ENCODE assay signal across 14 cellular contexts in the genomic region with DNA sequence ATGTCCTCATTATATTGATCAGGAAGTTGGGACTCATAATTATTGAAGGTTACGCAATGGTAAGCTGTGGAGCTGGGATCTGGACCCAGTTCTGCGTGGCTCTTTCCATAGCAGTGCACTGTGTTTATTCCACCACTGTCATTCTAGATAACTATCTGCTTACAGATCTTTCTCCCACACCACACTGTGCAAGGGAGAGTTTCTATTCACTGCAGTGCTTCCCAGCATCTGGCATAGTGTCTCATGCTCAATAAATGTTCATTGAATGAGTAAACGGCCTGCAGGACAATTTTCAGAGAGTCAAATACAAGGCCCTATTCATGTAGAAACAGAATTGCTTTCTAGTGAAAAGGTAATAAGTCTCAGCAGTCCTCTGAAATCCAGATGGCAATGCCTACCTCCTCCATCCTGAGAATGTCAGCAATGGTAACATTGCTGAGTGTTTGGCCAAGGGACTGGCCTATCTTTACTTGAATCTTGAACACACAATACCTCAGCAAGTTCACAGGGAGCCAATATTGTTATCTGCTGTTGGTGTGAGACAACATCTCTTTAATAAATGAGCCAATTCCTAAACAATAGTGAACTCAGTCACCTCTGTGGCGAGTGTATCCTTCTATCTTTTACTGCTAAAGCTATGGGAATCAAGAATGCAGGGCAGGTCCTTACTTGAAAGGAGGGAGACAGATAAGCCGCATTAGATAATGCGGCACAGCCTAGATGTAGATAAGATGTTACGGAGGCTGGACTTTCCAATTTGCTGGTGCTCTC.
A peak's percentile ranks its signal among the peaks of the same experiment; 100 is the strongest.
DNase-seq lines count a peak whose midpoint lies in the region.
"Had no signal": no experiment of that assay in that cellular context is flagged by ENCODE, and none has a peak within 500 bp of the region (broad histone marks: within the 10 kb centered on the region; RNA-seq: fewer than 3 reads in every experiment).

No MANE protein-coding gene starts in this region.

- DNase-seq in ELR (ENCODE audit: low read depth) (peak; percentile 67), SK-N-DZ (ENCODE audit: low spot score) (peak; percentile 61), foreskin melanocyte (peak; percentile 70), renal cortical epithelial cell (ENCODE audit: low read depth) (peak; percentile 47), NCI-H1092 (lab: John Stamatoyannopoulos, UW) (no peak)
- DNase-seq in stimulated activated CD4-positive, alpha-beta T cell treated with anti-CD3 and anti-CD28 coated beads, Interleukin-1b, Interleukin-23, amount 100 ng/mL, for 48 hours: no peak
- no peak for DNase-seq in activated CD4-positive, alpha-beta T cell treated with anti-CD3 and anti-CD28 coated beads for 48 hours
- DNase-seq: activated CD4-positive, CD25-positive, alpha-beta regulatory T cell; activated naive CD8-positive, alpha-beta T cell treated with anti-CD3 and anti-CD28 coated beads, Interleukin-2, amount 50 U/mL, for 24 hours; KG1; naive thymus-derived CD8-positive, alpha-beta T cell; NCI-H2081 treated with DMSO at 0.1 percent for 48 hours; small intestine; substantia nigra had no signal

Comparison
In these comparisons a context has a peak if more than half of its experiments do, and no peak if none do; other contexts are left out.
1. DNase-seq: peak in ELR (single experiment), SK-N-DZ (single experiment), foreskin melanocyte (single experiment) and renal cortical epithelial cell (single experiment); none in stimulated activated CD4-positive, alpha-beta T cell treated with anti-CD3 and anti-CD28 coated beads, Interleukin-1b, Interleukin-23, amount 100 ng/mL, for 48 hours (single experiment), NCI-H1092 (single experiment) and activated CD4-positive, alpha-beta T cell treated with anti-CD3 and anti-CD28 coated beads for 48 hours (single experiment).